In genomic region chr3:137134431-137134830, GRCh38 we compare ENCODE assay signal across 24 cellular contexts.
"Had no signal": no experiment of that assay in that cellular context is flagged by ENCODE, and none has a peak within 500 bp of the region (broad histone marks: within the 10 kb centered on the region; RNA-seq: fewer than 3 reads in every experiment).

No MANE protein-coding gene starts in this region.

- H3K4me3 ChIP-seq: adrenal gland, body of pancreas, heart left ventricle had no signal

- DNase-seq: activated CD4-positive, alpha-beta memory T cell treated with anti-CD3 and anti-CD28 coated beads for 36 hours; activated CD4-positive, alpha-beta T cell treated with anti-CD3 and anti-CD28 coated beads for 36 hours; activated CD4-positive, alpha-beta T cell treated with anti-CD3 and anti-CD28 coated beads, Interleukin-2, amount 10 ng/mL, durations not matched to agents 24 days and 14 days; activated CD4-positive, CD25-positive, alpha-beta regulatory T cell; activated CD4-positive, CD25-positive, alpha-beta regulatory T cell treated with anti-CD3 and anti-CD28 coated beads, Interleukin-2, amount 50 U/mL, for 72 hours; activated CD8-positive, alpha-beta memory T cell treated with anti-CD3 and anti-CD28 coated beads, Interleukin-2, amount 10 ng/mL, durations not matched to agents 7 days and 5 days; activated CD8-positive, alpha-beta memory T cell treated with anti-CD3 and anti-CD28 coated beads, Interleukin-2, amount 50 U/mL, for 4 hours; activated CD8-positive, alpha-beta T cell treated with anti-CD3 and anti-CD28 coated beads, Interleukin-2, amount 10 ng/mL, durations not matched to agents 7 days and 5 days; activated effector memory CD4-positive, alpha-beta T cell treated with anti-CD3 and anti-CD28 coated beads, Interleukin-2, amount 50 U/mL, for 16 hours; activated naive CD4-positive, alpha-beta T cell treated with anti-CD3 and anti-CD28 coated beads for 36 hours; activated naive CD8-positive, alpha-beta T cell treated with anti-CD3 and anti-CD28 coated beads for 36 hours; activated naive CD8-positive, alpha-beta T cell treated with anti-CD3 and anti-CD28 coated beads, Interleukin-2, amount 50 U/mL, for 24 hours; activated T-cell treated with anti-CD3 and anti-CD28 coated beads, Interleukin-2, amount 50 U/mL, for 1 hour; activated T-cell treated with anti-CD3 and anti-CD28 coated beads, Interleukin-2, amount 50 U/mL, for 48 hours; adrenal gland; amygdala; aorta; body of pancreas; caudate nucleus; effector CD8-positive, alpha-beta T cell; foreskin fibroblast; heart left ventricle; T-helper 2 cell had no signal

- H3K9me3 ChIP-seq: adrenal gland, body of pancreas, heart left ventricle had no signal

- ATAC-seq: activated CD4-positive, alpha-beta T cell treated with anti-CD3 and anti-CD28 coated beads for 36 hours; activated CD8-positive, alpha-beta memory T cell treated with anti-CD3 and anti-CD28 coated beads, Interleukin-2, amount 10 ng/mL, durations not matched to agents 7 days and 5 days; activated CD8-positive, alpha-beta T cell treated with anti-CD3 and anti-CD28 coated beads, Interleukin-2, amount 10 ng/mL, durations not matched to agents 7 days and 5 days; activated naive CD8-positive, alpha-beta T cell treated with anti-CD3 and anti-CD28 coated beads, Interleukin-2, amount 50 U/mL, for 24 hours; body of pancreas; esophagus mucosa; heart left ventricle had no signal

- H3K36me3 ChIP-seq: adrenal gland, heart left ventricle had no signal

- H3K27ac ChIP-seq: adrenal gland, body of pancreas, heart left ventricle had no signal

- H3K4me1 ChIP-seq: adrenal gland, body of pancreas, heart left ventricle had no signal

- H3K27me3 ChIP-seq: adrenal gland, body of pancreas had no signal
